25 cellular contexts compared by ENCODE assay signal in genomic region chr20:45462711-45463110, GRCh38. TPM values are rescaled to one million over a fixed set of nuclear protein-coding genes. Genes with fewer than 3 reads are reported as not detected.
A peak's percentile ranks its signal among the peaks of the same experiment; 100 is the strongest.
DNase-seq lines count a peak whose midpoint lies in the region; ATAC-seq and TF ChIP-seq lines count a peak whose summit lies in the region.
"Had no signal": no experiment of that assay in that cellular context is flagged by ENCODE, and none has a peak within 500 bp of the region (broad histone marks: within the 10 kb centered on the region; RNA-seq: fewer than 3 reads in every experiment).

No MANE protein-coding gene starts in this region.

- ATAC-seq in GM18907 (IDR thresholded peaks at IDR 0.05; ENCODE audit: unreplicated experiment) (peak; percentile 50), HG02678 (IDR thresholded peaks at IDR 0.05; ENCODE audit: unreplicated experiment) (peak; percentile 59), HG03175 (IDR thresholded peaks at IDR 0.05; ENCODE audit: unreplicated experiment) (peak; percentile 52), WTC11 (no peak), GM19035 (IDR thresholded peaks at IDR 0.05; ENCODE audit: unreplicated experiment) (no peak)
- ATAC-seq: HepG2 had no signal

- H3K4me1 Mint-ChIP-seq in endodermal cell, result peaks cover 11% of the 10 kb centered on the region
- peaks cover 15% of the 10 kb centered on the region for H3K4me1 Mint-ChIP-seq in WTC11
- H3K4me1 Mint-ChIP-seq: CD4-positive, CD25-positive, alpha-beta regulatory T cell; CD8-positive, alpha-beta memory T cell; IgD-negative memory B cell had no signal

- TF ChIP-seq CTCF in endodermal cell (conservative IDR thresholded peaks at IDR 0.05) (no peak), WTC11 (IDR thresholded peaks at IDR 0.05) (no peak), RWPE1 (conservative IDR thresholded peaks at IDR 0.05; ENCODE audit: low read depth) (no peak)

- POLR2A ChIA-PET in WTC11 (lab: Charles Lee), result no interaction called here
- POLR2A ChIA-PET in RWPE1 (lab: Yijun Ruan, JAX; ENCODE audit: low non-redundant PET), result interaction anchor here (0.6 kb wide), 1 partner anchor 457 kb away, joined by 3 read pairs; no protein-coding TSS in a partner anchor

- H3K9me3 Mint-ChIP-seq in endodermal cell (no peaks in the 10 kb centered on the region), WTC11 (no peaks in the 10 kb centered on the region)
- H3K9me3 Mint-ChIP-seq: CD4-positive, CD25-positive, alpha-beta regulatory T cell; CD8-positive, alpha-beta memory T cell; IgD-negative memory B cell had no signal

- no peak overlapping the region for H3K4me3 Mint-ChIP-seq in endodermal cell
- no peak overlapping the region for H3K4me3 Mint-ChIP-seq in WTC11
- H3K4me3 Mint-ChIP-seq: CD4-positive, CD25-positive, alpha-beta regulatory T cell; CD8-positive, alpha-beta memory T cell; IgD-negative memory B cell had no signal

- CTCF ChIA-PET in WTC11 (lab: Charles Lee), result interaction anchor here (0.7 to 3.7 kb wide), 13 partner anchors 9 to 308 kb away, joined by 3 to 25 read pairs (median 5); partner anchors contain the start of gene SYS1
- CTCF ChIA-PET in RWPE1 (lab: Yijun Ruan, JAX), result interaction anchor here (0.7 kb wide), 2 partner anchors 50 to 154 kb away, joined by 3 to 4 read pairs; partner anchors contain the start of gene MATN4

- no peak overlapping the region for H3K9ac ChIP-seq in endodermal cell (ENCODE audit: extremely low read depth, low read length, poor library complexity, severe bottlenecking)
- H3K9ac ChIP-seq: GM23248 had no signal

- H3K36me3 Mint-ChIP-seq in endodermal cell (ENCODE audit: low read depth) (no peaks in the 10 kb centered on the region), WTC11 (no peaks in the 10 kb centered on the region)
- H3K36me3 Mint-ChIP-seq: CD4-positive, CD25-positive, alpha-beta regulatory T cell; IgD-negative memory B cell had no signal

- H3K27ac ChIP-seq in endodermal cell (ENCODE audit: low read depth, low read length) (no peak overlapping the region), RWPE1 (no peak overlapping the region)
- H3K27ac ChIP-seq: GM23248 had no signal

- H3K4me1 ChIP-seq in endodermal cell (ENCODE audit: control insufficient read depth, insufficient read depth, low read length), result peaks cover 9% of the 10 kb centered on the region
- H3K4me1 ChIP-seq: BE2C, HAP-1 had no signal

- H3K27me3 ChIP-seq in endodermal cell (ENCODE audit: control insufficient read depth, insufficient read depth, low read length, poor library complexity, severe bottlenecking), result peaks cover 52% of the 10 kb centered on the region

- WGBS in endodermal cell (ENCODE audit: insufficient coverage in 1 of 2, insufficient read length in 1 of 2), 2 experiments, result 86 to 100% methylated on average over 1 to 2 of the region's 2 CpGs

- peak overlapping the region; percentile 8 for H3K4me3 ChIP-seq in endodermal cell (ENCODE audit: low read length)
- H3K4me3 ChIP-seq: GM23248, HAP-1 had no signal

- no peaks in the 10 kb centered on the region for H3K36me3 ChIP-seq in endodermal cell (ENCODE audit: control insufficient read depth, insufficient read depth, low read length)
- H3K36me3 ChIP-seq: BE2C, HAP-1 had no signal

- H3K27me3 Mint-ChIP-seq in endodermal cell (ENCODE audit: insufficient read depth), result peaks cover 17% of the 10 kb centered on the region
- H3K27me3 Mint-ChIP-seq in WTC11 (ENCODE audit: low read depth), result no peaks in the 10 kb centered on the region

- DNase-seq in endodermal cell (no peak), WTC11 (ENCODE audit: low spot score) (no peak), RWPE1 (ENCODE audit: low spot score) (no peak)
- DNase-seq: BE2C; C1 segment of cervical spinal cord; CD4-positive, CD25-positive, alpha-beta regulatory T cell; CD8-positive, alpha-beta memory T cell; COR-L47; DMS 273 treated with DMSO at 0.1 percent for 48 hours; DMS53; DND-41; EL; GM23248; Karpas-422; KBM-7 had no signal

- no peaks in the 10 kb centered on the region for H3K9me3 ChIP-seq in endodermal cell (ENCODE audit: control insufficient read depth, low read length)
- H3K9me3 ChIP-seq: BE2C, HAP-1 had no signal

- H3K27ac Mint-ChIP-seq in endodermal cell, result no peak overlapping the region
- H3K27ac Mint-ChIP-seq in WTC11, result no peak overlapping the region
- H3K27ac Mint-ChIP-seq: CD4-positive, CD25-positive, alpha-beta regulatory T cell; CD8-positive, alpha-beta memory T cell; IgD-negative memory B cell had no signal

TF ChIP-seq in WTC11, 78 proteins besides CTCF, POLR2A, EP300 and RAD21:
- no peak for TF ChIP-seq CBFB (CRISPR knock-in tag; IDR thresholded peaks at IDR 0.05; ENCODE audit: low read depth)

RNA-seq across cellular contexts. Expression of gene WFDC2, which starts 6.8 kb away (rescaled TPM):
- 100 to 1,000 TPM; 304 to 580 TPM for total RNA-seq in endodermal cell
- 59.9 TPM for polyA plus RNA-seq in endodermal cell (2013, experiment 1 of 2)
- 51.6 TPM for polyA plus RNA-seq in endodermal cell (2013, experiment 2 of 2)
- 76.4 to 114 TPM (median 99.4 TPM) in 3 replicates for total RNA-seq in WTC11 (2021)
- total RNA-seq: A172; CD4-positive, CD25-positive, alpha-beta regulatory T cell; G401; GM23248; H4; HepG2 had no signal
- polyA plus RNA-seq: CD4-positive, CD25-positive, alpha-beta regulatory T cell; CD8-positive, alpha-beta memory T cell; GM23248 had no signal

RNA-seq across cellular contexts. Expression of gene PIGT, which starts 46.8 kb away (rescaled TPM):
- total RNA-seq in endodermal cell (10 to 100 TPM; 83.3 to 90.1 TPM), WTC11 (2021) (63.7 to 67.7 TPM (median 67.7 TPM) in 3 replicates)
- 77.8 TPM for polyA plus RNA-seq in endodermal cell (2013, experiment 1 of 2)
- 69.9 TPM for polyA plus RNA-seq in endodermal cell (2013, experiment 2 of 2)

RNA-seq across cellular contexts. Expression of gene SPINT3, which starts 52.7 kb away (rescaled TPM):
- total RNA-seq in endodermal cell (not detected), WTC11 (2021) (not detected in 3 replicates)
- not detected for polyA plus RNA-seq in endodermal cell (2013, experiment 1 of 2)
- not detected for polyA plus RNA-seq in endodermal cell (2013, experiment 2 of 2)
- total RNA-seq: A172; CD4-positive, CD25-positive, alpha-beta regulatory T cell; CD8-positive, alpha-beta memory T cell; G401; GM23248; H4; HepG2 had no signal
- polyA plus RNA-seq: CD4-positive, CD25-positive, alpha-beta regulatory T cell; CD8-positive, alpha-beta memory T cell; GM23248; HepG2; IgD-negative memory B cell had no signal

RNA-seq across cellular contexts. Expression of gene DBNDD2, which starts 54.6 kb away (rescaled TPM):
- total RNA-seq in endodermal cell (10 to 100 TPM; 63.2 to 69.1 TPM), WTC11 (2021) (58.7 to 65.8 TPM (median 61.1 TPM) in 3 replicates)
- polyA plus RNA-seq in endodermal cell (2013, experiment 1 of 2), result 39.0 TPM
- 41.4 TPM for polyA plus RNA-seq in endodermal cell (2013, experiment 2 of 2)
- polyA plus RNA-seq: IgD-negative memory B cell had no signal

Comparison
In these comparisons a context has a peak if more than half of its experiments do, and no peak if none do; other contexts are left out.
1. ATAC-seq: peak in GM18907 (single experiment), HG02678 (single experiment) and HG03175 (single experiment); none in WTC11 (single experiment) and GM19035 (single experiment).